8 cellular contexts compared by ENCODE assay signal in genomic region chr2:44169155-44169898, GRCh38. TPM values are rescaled to one million over a fixed set of nuclear protein-coding genes. Genes with fewer than 3 reads are reported as not detected.
DNase-seq lines count a peak whose midpoint lies in the region; ATAC-seq, FAIRE-seq and TF ChIP-seq lines count a peak whose summit lies in the region.

No MANE protein-coding gene starts in this region.

- no peaks in the 10 kb centered on the region for H3K9me3 Mint-ChIP-seq in CD4-positive, alpha-beta T cell

- SMC1A ChIA-PET in GM12878 (lab: Charles Lee; ENCODE audit: uncharacterized antibody, unreplicated experiment): interaction anchor here (1.0 to 3.5 kb wide), 7 partner anchors 13 to 84 kb away, joined by 3 to 29 read pairs (median 10); no protein-coding TSS in a partner anchor

- WGBS in GM12878 (ENCODE audit: insufficient coverage, insufficient replicate concordance, low lambda C conversion rate, missing lambda C conversion rate): under 1% methylated on average over 52 of the region's 54 CpGs
- WGBS in iPS DF 6.9 (ENCODE audit: insufficient coverage, insufficient read length): no CpG with 5 or more reads among the region's 54 CpGs
- 0% methylated on average over 54 of the region's 54 CpGs for WGBS in sigmoid colon, 2 donors

- H3K27me3 ChIP-seq in CD4-positive, alpha-beta T cell (ENCODE audit: control insufficient read depth, insufficient read depth, low read length): no peaks in the 10 kb centered on the region
- H3K27me3 ChIP-seq in GM12878 (replicated peaks in 1 of 2; ENCODE audit: control insufficient read depth in 2 of 2, insufficient read depth in 2 of 2, low read length in 1 of 2) (no peaks in the 10 kb centered on the region), iPS DF 6.9 (ENCODE audit: control insufficient read depth, insufficient read depth, low read length) (no peaks in the 10 kb centered on the region), sigmoid colon (no peaks in the 10 kb centered on the region)

- no peak for TF ChIP-seq CTCF in CD4-positive, alpha-beta T cell (IDR thresholded peaks at IDR 0.05)
- TF ChIP-seq CTCF in GM12878 (IDR thresholded peaks at IDR 0.05 in 2 of 3, conservative IDR thresholded peaks at IDR 0.05 in 1 of 3; ENCODE audit: control insufficient read depth in 2 of 3, extremely low read depth in 1 of 3, insufficient read depth in 1 of 3, low read depth in 3 of 3, low read length in 3 of 3) (no peak), sigmoid colon (IDR thresholded peaks at IDR 0.05) (no peak)

- H4K20me1 ChIP-seq in GM12878 (ENCODE audit: control insufficient read depth, insufficient read depth): no peaks in the 10 kb centered on the region

- H3K4me2 ChIP-seq in GM12878 (ENCODE audit: control insufficient read depth, insufficient read depth): peak overlapping the region; percentile 52; the same call in 1 of the 2 replicates

- H3K27me3 Mint-ChIP-seq in CD4-positive, alpha-beta T cell: no peaks in the 10 kb centered on the region

- no peak for TF ChIP-seq EP300 in GM12878 (IDR thresholded peaks at IDR 0.05; ENCODE audit: borderline replicate concordance in 1 of 2, control insufficient read depth in 1 of 2, low read depth in 2 of 2, low read length in 2 of 2)
- TF ChIP-seq EP300 in sigmoid colon (IDR thresholded peaks at IDR 0.05): no peak

- intact Hi-C loops in CD4-positive, alpha-beta T cell (cut with DNase I, micrococcal nuclease): loop anchor here (1.0 to 5.0 kb wide), 9 partner anchors 13 to 193 kb away; partner anchors contain the start of genes CAMKMT (in 1 of the 2), LRPPRC (in 1 of the 2) and PREPL (in 1 of the 2)
- intact Hi-C loops in GM12878 (cut with micrococcal nuclease; ENCODE audit: unreplicated experiment) (loop anchor here (2.0 kb wide), 2 partner anchors 21 to 79 kb away; no protein-coding TSS in a partner anchor), sigmoid colon (cut with DNase I) (loop anchor here (2.0 kb wide), 2 partner anchors 173 to 191 kb away; partner anchors contain the start of genes CAMKMT and PREPL)

- H3K4me3 Mint-ChIP-seq in CD4-positive, alpha-beta T cell: peak overlapping the region; percentile 99

- ATAC-seq in CD4-positive, alpha-beta T cell (ENCODE audit: poor library complexity): no peak
- peak; percentile 5 for ATAC-seq in GM19397 (IDR thresholded peaks at IDR 0.05; ENCODE audit: unreplicated experiment)
- ATAC-seq in GM12878: peak; percentile 57

- peaks cover 57% of the 10 kb centered on the region for H3K79me2 ChIP-seq in GM12878 (ENCODE audit: control insufficient read depth, insufficient read depth, low read length)

- no peaks in the 10 kb centered on the region for H3K9me3 ChIP-seq in CD4-positive, alpha-beta T cell (ENCODE audit: control insufficient read depth, low read length)
- H3K9me3 ChIP-seq in GM12878 (replicated peaks; ENCODE audit: control insufficient read depth, insufficient read depth, low read length) (no peaks in the 10 kb centered on the region), iPS DF 6.9 (ENCODE audit: control insufficient read depth, insufficient read depth, low read length) (no peaks in the 10 kb centered on the region), sigmoid colon (no peaks in the 10 kb centered on the region)

- H3K36me3 ChIP-seq in GM12878 (ENCODE audit: control insufficient read depth in 2 of 2, insufficient read depth in 2 of 2, low read length in 1 of 2): no peaks in the 10 kb centered on the region
- H3K36me3 ChIP-seq in iPS DF 6.9 (ENCODE audit: control insufficient read depth, insufficient read depth, low read length): no peaks in the 10 kb centered on the region
- no peaks in the 10 kb centered on the region for H3K36me3 ChIP-seq in sigmoid colon

- H3K4me3 ChIP-seq in GM12878 (peak overlapping the region; percentile 83), iPS DF 6.9 (ENCODE audit: low read length) (peak overlapping the region; percentile 92), sigmoid colon (peak overlapping the region; percentile 77 to 98 (median 88))

- POLR2A ChIA-PET in CD4-positive, alpha-beta T cell (lab: Charles Lee): interaction anchor here (1.0 to 5.6 kb wide), 10 partner anchors 10 to 1359 kb away, joined by 3 to 111 read pairs (median 6); partner anchors contain the start of genes CAMKMT, LRPPRC and PREPL
- POLR2A ChIA-PET in GM12878 (lab: Charles Lee): interaction anchor here (1.0 to 2.4 kb wide), 6 partner anchors 9 to 194 kb away, joined by 3 to 14 read pairs (median 6); partner anchors contain the start of genes CAMKMT and PREPL

- FAIRE-seq in GM12878 (lab: Jason Lieb, UNC): no peak

- H3K9ac ChIP-seq in GM12878 (ENCODE audit: control insufficient read depth, insufficient read depth, low read length): peak overlapping the region; percentile 87

- in situ Hi-C loops in GM12878 (cut with MboI): no loop called here

- TF ChIP-seq POLR2A in GM12878 (IDR thresholded peaks at IDR 0.05; ENCODE audit: low read depth, low read length) (no peak; the same call in 1 of the 2 replicates), sigmoid colon (IDR thresholded peaks at IDR 0.05) (no peak)

- RAD21 ChIA-PET in GM12878 (lab: Charles Lee; ENCODE audit: unreplicated experiment): interaction anchor here (1.3 to 3.2 kb wide), 4 partner anchors 12 to 192 kb away, joined by 5 to 18 read pairs (median 12); partner anchors contain the start of genes CAMKMT and PREPL

- CTCF ChIA-PET in CD4-positive, alpha-beta T cell (lab: Charles Lee): no interaction called here
- CTCF ChIA-PET in GM12878 (lab: Yijun Ruan, JAX): interaction anchor here (0.8 to 1.7 kb wide), 3 partner anchors 12 to 126 kb away, joined by 3 to 9 read pairs (median 3); no protein-coding TSS in a partner anchor

- no TSS peak for BruUV-seq in GM12878 (replicated peaks; lab: Mats Ljungman, UMichigan)

- H3K4me1 ChIP-seq in GM12878 (ENCODE audit: control insufficient read depth, insufficient read depth, low read length) (no peaks in the 10 kb centered on the region), iPS DF 6.9 (ENCODE audit: control insufficient read depth, insufficient read depth, low read length) (peaks cover 2% of the 10 kb centered on the region; the same call in 1 of the 2 replicates), sigmoid colon (peaks cover 0 to 30% (median 19%) of the 10 kb centered on the region in 4 donors)

- H3K27ac Mint-ChIP-seq in CD4-positive, alpha-beta T cell: peak overlapping the region; percentile 99

- H3K27ac ChIP-seq in CD4-positive, alpha-beta T cell (ENCODE audit: low read depth, low read length): peak overlapping the region; percentile 93
- H3K27ac ChIP-seq in GM12878 (ENCODE audit: control insufficient read depth, insufficient read depth) (peak overlapping the region; percentile 79), iPS DF 6.9 (ENCODE audit: low read length) (no peak overlapping the region), sigmoid colon (peak overlapping the region; percentile 95 to 99 (median 96))

- peaks cover 45% of the 10 kb centered on the region for H3K4me1 Mint-ChIP-seq in CD4-positive, alpha-beta T cell (ENCODE audit: low read depth)

- peak; percentile 22 to 51 (median 34) for DNase-seq in CD4-positive, alpha-beta T cell
- peak; percentile 18 for DNase-seq in HuH-7.5 (ENCODE audit: low spot score)
- peak; percentile 24 for DNase-seq in T follicular helper cell (ENCODE audit: low read depth)
- DNase-seq in GM12878 (ENCODE audit: low read depth, low spot score): peak; percentile 27
- no peak for DNase-seq in iPS DF 6.9 (ENCODE audit: low read depth, low spot score)
- DNase-seq in sigmoid colon: peak; percentile 70
- no peak for DNase-seq in NCI-H774 (lab: John Stamatoyannopoulos, UW)

- H2AFZ ChIP-seq in GM12878 (ENCODE audit: control insufficient read depth, low read depth, low read length): peak overlapping the region; percentile 63

- H3K36me3 Mint-ChIP-seq in CD4-positive, alpha-beta T cell (ENCODE audit: low read depth): peaks cover 28% of the 10 kb centered on the region

- TF ChIP-seq RAD21 in GM12878 (IDR thresholded peaks at IDR 0.05; ENCODE audit: insufficient read depth, low read depth, low read length): no peak

TF ChIP-seq in GM12878, 131 proteins besides CTCF, POLR2A, EP300 and RAD21 (continues in another document):
- TF ChIP-seq HDGF (IDR thresholded peaks at IDR 0.05) (peak; percentile 89), MXI1 (IDR thresholded peaks at IDR 0.05; ENCODE audit: low read depth, low read length) (peak; percentile 70; the same call in 1 of the 2 replicates), RBBP5 (conservative IDR thresholded peaks at IDR 0.05) (no peak), GATAD2B (conservative IDR thresholded peaks at IDR 0.05; ENCODE audit: low read depth) (peak; percentile 76), JUND (IDR thresholded peaks at IDR 0.05; ENCODE audit: low read depth, low read length) (0 out of 2 replicates have a peak, but pooled peaks have one; percentile 4)
- TF ChIP-seq, protein P1, sequence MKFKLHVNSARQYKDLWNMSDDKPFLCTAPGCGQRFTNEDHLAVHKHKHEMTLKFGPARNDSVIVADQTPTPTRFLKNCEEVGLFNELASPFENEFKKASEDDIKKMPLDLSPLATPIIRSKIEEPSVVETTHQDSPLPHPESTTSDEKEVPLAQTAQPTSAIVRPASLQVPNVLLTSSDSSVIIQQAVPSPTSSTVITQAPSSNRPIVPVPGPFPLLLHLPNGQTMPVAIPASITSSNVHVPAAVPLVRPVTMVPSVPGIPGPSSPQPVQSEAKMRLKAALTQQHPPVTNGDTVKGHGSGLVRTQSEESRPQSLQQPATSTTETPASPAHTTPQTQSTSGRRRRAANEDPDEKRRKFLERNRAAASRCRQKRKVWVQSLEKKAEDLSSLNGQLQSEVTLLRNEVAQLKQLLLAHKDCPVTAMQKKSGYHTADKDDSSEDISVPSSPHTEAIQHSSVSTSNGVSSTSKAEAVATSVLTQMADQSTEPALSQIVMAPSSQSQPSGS (IDR thresholded peaks at IDR 0.05; ENCODE audit: low read length): no peak

RNA-seq across cellular contexts. Expression of gene PPM1B, which starts 0.7 kb away (rescaled TPM):
- total RNA-seq in CD4-positive, alpha-beta T cell: 10 to 100 TPM; 87.3 to 89.6 TPM
- 131 and 134 TPM in 2 replicates for total RNA-seq in GM12878 (2013; cell fraction: nucleolus; rRNA removed)
- total RNA-seq in GM12878 (2014; rRNA removed): 16.3 and 21.9 TPM in 2 replicates
- total RNA-seq in GM12878 (2014; rRNA removed; fragmentation: Illumina TruSeq; extraction: Trizol): 39.8 and 40.2 TPM in 2 replicates
- 31.1 and 33.2 TPM in 2 replicates for total RNA-seq in GM12878 (2021)
- 18.4 TPM for polyA plus RNA-seq in GM12878 (2011; ENCODE audit: low read depth)
- 53.4 and 82.6 TPM in 2 replicates for polyA plus RNA-seq in GM12878 (2011; rRNA removed)
- 15.7 and 18.1 TPM in 2 replicates for polyA plus RNA-seq in GM12878 (2011; cell fraction: cytosol; rRNA removed)
- 13.9 and 16.1 TPM in 2 replicates for polyA plus RNA-seq in GM12878 (2011; cell fraction: nucleus; rRNA removed)
- polyA plus RNA-seq in GM12878 (2012): 21.0 and 23.6 TPM in 2 replicates
- polyA plus RNA-seq in GM12878 (2014; fragmentation: Illumina TruSeq; extraction: Trizol): 36.3 and 50.2 TPM in 2 replicates
- 10 to 100 TPM; 12.5 to 22.3 TPM for polyA plus RNA-seq in GM12878 (2014; fragmentation: Nextera tagmentation; extraction: Ambion mirVana)
- polyA plus RNA-seq in GM12878 (2014; rRNA removed): 22.6 and 27.5 TPM in 2 replicates
- polyA plus RNA-seq in GM12878 (2016; fragmentation: Nextera tagmentation; extraction: Ambion mirVana): 10 to 100 TPM; 37.0 to 42.1 TPM
- polyA minus RNA-seq in GM12878 (2011; rRNA and poly(A)+ RNA removed): 60.8 and 94.6 TPM in 2 replicates
- 27.3 and 31.1 TPM in 2 replicates for polyA minus RNA-seq in GM12878 (2011; cell fraction: cytosol; rRNA and poly(A)+ RNA removed)
- 20.7 and 28.8 TPM in 2 replicates for polyA minus RNA-seq in GM12878 (2011; cell fraction: nucleus; rRNA and poly(A)+ RNA removed)
- 10 to 100 TPM; 41.3 to 47.8 (median 46.0) TPM for total RNA-seq in sigmoid colon
- 10 to 100 TPM; 29.4 to 40.8 (median 40.2) TPM for polyA plus RNA-seq in sigmoid colon

Comparison
In these comparisons a context has a peak if more than half of its experiments do, and no peak if none do; other contexts are left out.
1. DNase-seq: peak in CD4-positive, alpha-beta T cell (10 of 10), HuH-7.5 (single experiment), T follicular helper cell (single experiment), GM12878 (single experiment) and sigmoid colon (single experiment); none in iPS DF 6.9 (single experiment) and NCI-H774 (single experiment).
2. Peak in every context shown above with its lines, with median percentiles within 50 percentile points of each other: H3K4me3 ChIP-seq.